ENCODE assay signal across 1 cellular context in the genomic region with DNA sequence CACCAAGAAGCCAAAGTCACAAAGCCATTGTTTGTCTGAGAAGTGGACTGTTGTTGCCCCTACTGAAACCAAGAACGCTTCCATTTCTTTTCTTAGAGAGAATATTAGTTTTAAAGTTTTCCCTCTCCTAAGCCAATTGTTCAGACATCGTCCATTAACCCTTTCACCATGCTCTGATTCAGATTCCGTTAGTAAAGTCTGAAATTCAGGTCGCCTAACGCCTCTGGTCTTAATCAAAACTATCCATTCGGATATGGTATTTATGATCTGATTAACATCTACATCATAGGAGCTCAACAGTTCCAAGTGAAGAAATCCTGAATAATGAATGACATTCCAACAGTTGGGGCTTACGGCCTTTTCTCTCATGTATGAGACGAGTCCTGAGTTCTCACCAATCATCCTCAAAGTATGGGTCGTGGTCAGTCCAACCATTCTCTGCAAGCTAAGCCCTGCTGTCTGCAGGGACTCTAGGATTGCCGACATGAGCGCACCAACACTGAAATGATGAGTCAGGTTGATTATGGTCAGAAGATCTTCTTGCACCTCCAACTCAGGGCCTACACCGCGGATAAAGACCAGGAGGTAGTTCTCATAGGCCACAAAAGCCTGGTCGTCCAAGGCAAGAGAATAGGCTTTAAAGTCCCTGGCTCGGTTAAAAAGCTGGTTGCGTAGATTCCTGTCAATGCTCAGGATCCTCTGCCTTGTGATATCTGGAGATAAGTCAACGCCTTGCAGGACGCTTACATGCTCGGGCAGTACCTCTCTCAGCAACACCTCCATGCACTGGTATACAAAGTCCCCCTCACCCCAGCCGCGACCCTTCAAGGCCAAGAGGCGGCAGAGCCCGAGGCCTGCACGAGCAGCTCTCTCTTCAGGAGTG.
A peak's percentile ranks its signal among the peaks of the same experiment; 100 is the strongest.
TF ChIP-seq lines count a peak whose summit lies in the region.

No MANE protein-coding gene starts in this region.

TF ChIP-seq in HCT116, 20 proteins besides CTCF, POLR2A, EP300 and RAD21:
- TF ChIP-seq ZNF274 (IDR thresholded peaks at IDR 0.05; ENCODE audit: low read depth, low read length) (no peak), POLR2AphosphoS5 (IDR thresholded peaks at IDR 0.05; ENCODE audit: low read depth, low read length) (no peak), CBX3 (IDR thresholded peaks at IDR 0.05; ENCODE audit: low read depth) (peak; percentile 2; the same call in 1 of the 2 replicates), TCF7L2 (IDR thresholded peaks at IDR 0.05; ENCODE audit: borderline replicate concordance, extremely low read depth, insufficient read depth, insufficient read length) (no peak), SP1 (IDR thresholded peaks at IDR 0.05; ENCODE audit: low read depth) (0 out of 2 replicates have a peak, but pooled peaks have one; percentile 15), JUND (IDR thresholded peaks at IDR 0.05) (no peak), EZH2 (IDR thresholded peaks at IDR 0.05) (no peak), ZFX (IDR thresholded peaks at IDR 0.05) (0 out of 2 replicates have a peak, but pooled peaks have one; percentile 74), FOSL1 (IDR thresholded peaks at IDR 0.05; ENCODE audit: low read depth) (no peak), SIN3A (IDR thresholded peaks at IDR 0.05; ENCODE audit: low read depth) (no peak; the same call in 1 of the 2 replicates)
- TF ChIP-seq, protein P1, sequence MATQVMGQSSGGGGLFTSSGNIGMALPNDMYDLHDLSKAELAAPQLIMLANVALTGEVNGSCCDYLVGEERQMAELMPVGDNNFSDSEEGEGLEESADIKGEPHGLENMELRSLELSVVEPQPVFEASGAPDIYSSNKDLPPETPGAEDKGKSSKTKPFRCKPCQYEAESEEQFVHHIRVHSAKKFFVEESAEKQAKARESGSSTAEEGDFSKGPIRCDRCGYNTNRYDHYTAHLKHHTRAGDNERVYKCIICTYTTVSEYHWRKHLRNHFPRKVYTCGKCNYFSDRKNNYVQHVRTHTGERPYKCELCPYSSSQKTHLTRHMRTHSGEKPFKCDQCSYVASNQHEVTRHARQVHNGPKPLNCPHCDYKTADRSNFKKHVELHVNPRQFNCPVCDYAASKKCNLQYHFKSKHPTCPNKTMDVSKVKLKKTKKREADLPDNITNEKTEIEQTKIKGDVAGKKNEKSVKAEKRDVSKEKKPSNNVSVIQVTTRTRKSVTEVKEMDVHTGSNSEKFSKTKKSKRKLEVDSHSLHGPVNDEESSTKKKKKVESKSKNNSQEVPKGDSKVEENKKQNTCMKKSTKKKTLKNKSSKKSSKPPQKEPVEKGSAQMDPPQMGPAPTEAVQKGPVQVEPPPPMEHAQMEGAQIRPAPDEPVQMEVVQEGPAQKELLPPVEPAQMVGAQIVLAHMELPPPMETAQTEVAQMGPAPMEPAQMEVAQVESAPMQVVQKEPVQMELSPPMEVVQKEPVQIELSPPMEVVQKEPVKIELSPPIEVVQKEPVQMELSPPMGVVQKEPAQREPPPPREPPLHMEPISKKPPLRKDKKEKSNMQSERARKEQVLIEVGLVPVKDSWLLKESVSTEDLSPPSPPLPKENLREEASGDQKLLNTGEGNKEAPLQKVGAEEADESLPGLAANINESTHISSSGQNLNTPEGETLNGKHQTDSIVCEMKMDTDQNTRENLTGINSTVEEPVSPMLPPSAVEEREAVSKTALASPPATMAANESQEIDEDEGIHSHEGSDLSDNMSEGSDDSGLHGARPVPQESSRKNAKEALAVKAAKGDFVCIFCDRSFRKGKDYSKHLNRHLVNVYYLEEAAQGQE (IDR thresholded peaks at IDR 0.05; ENCODE audit: low read depth), result no peak
TF ChIP-seq in HCT116: peak in this region for 3.
